In the genomic region with DNA sequence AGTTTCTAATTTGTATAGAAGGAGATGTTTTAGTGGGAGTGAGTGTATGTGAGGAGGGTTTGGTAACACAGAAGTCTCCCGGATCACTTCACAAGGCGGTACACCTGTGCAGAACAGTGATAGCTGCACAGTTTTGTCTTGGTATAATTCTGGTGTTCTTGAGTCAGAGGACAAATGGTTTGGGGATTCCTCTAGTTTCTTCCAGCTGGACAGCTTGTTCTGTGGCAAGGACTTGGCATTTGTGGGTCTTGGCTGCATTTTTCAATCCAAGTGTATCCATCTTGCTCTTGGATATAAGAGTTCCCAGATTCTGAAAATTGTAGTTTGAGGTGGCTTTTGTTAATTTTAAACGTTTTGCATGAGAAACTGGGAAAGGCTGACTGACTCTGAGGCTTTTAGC, we compare ENCODE assay signal across 14 cellular contexts.
A peak's percentile ranks its signal among the peaks of the same experiment; 100 is the strongest.
DNase-seq lines count a peak whose midpoint lies in the region; ATAC-seq and TF ChIP-seq lines count a peak whose summit lies in the region.
"Had no signal": no experiment of that assay in that cellular context is flagged by ENCODE, and none has a peak within 500 bp of the region (broad histone marks: within the 10 kb centered on the region; RNA-seq: fewer than 3 reads in every experiment).

No MANE protein-coding gene starts in this region.

- H3K9me3 ChIP-seq in Peyer's patch, result no peaks in the 10 kb centered on the region
- H3K9me3 ChIP-seq: BE2C had no signal

- TF ChIP-seq POLR2A in Peyer's patch (IDR thresholded peaks at IDR 0.05), result no peak

- ATAC-seq in natural killer cell treated with Interleukin-12 subunit alpha and Interleukin-12 subunit beta and Interleukin-15 and Interleukin-18, amount 100 ng/mL, for 72 hours, result no peak
- ATAC-seq: GM23338, HepG2 had no signal

- H3K27ac Mint-ChIP-seq in natural killer cell treated with Interleukin-12 subunit alpha and Interleukin-12 subunit beta and Interleukin-15 and Interleukin-18, amount 100 ng/mL, for 72 hours, result no peak overlapping the region
- H3K27ac Mint-ChIP-seq: CD4-positive, CD25-positive, alpha-beta regulatory T cell; CD8-positive, alpha-beta memory T cell; GM23338; IgD-negative memory B cell had no signal

- H3K27me3 ChIP-seq in Peyer's patch, result no peaks in the 10 kb centered on the region
- H3K27me3 ChIP-seq: BE2C had no signal

- H3K9me3 Mint-ChIP-seq in natural killer cell treated with Interleukin-12 subunit alpha and Interleukin-12 subunit beta and Interleukin-15 and Interleukin-18, amount 100 ng/mL, for 72 hours, result peaks cover 3% of the 10 kb centered on the region
- H3K9me3 Mint-ChIP-seq: IgD-negative memory B cell had no signal

- no peak overlapping the region for H3K4me3 ChIP-seq in Peyer's patch
- H3K4me3 ChIP-seq: GM23338 had no signal

- no peaks in the 10 kb centered on the region for H3K36me3 ChIP-seq in Peyer's patch
- H3K36me3 ChIP-seq: BE2C had no signal

- no peak overlapping the region for H3K4me3 Mint-ChIP-seq in natural killer cell treated with Interleukin-12 subunit alpha and Interleukin-12 subunit beta and Interleukin-15 and Interleukin-18, amount 100 ng/mL, for 72 hours
- H3K4me3 Mint-ChIP-seq: CD4-positive, CD25-positive, alpha-beta regulatory T cell; CD8-positive, alpha-beta memory T cell; GM23338; IgD-negative memory B cell had no signal

- H3K4me1 ChIP-seq in Peyer's patch, result peaks cover 0 to 2% (median 0%) of the 10 kb centered on the region in 4 donors
- H3K4me1 ChIP-seq: BE2C had no signal

- H3K27ac ChIP-seq in Peyer's patch, result no peak overlapping the region

- no peaks in the 10 kb centered on the region for H3K4me1 Mint-ChIP-seq in natural killer cell treated with Interleukin-12 subunit alpha and Interleukin-12 subunit beta and Interleukin-15 and Interleukin-18, amount 100 ng/mL, for 72 hours (ENCODE audit: low read depth in 2 of 2)
- H3K4me1 Mint-ChIP-seq: CD4-positive, CD25-positive, alpha-beta regulatory T cell; CD8-positive, alpha-beta memory T cell; IgD-negative memory B cell had no signal

- DNase-seq in LHCN-M2 (ENCODE audit: low read depth) (peak; percentile 29), fibroblast of peridontal ligament (ENCODE audit: extremely low read depth) (peak; percentile 81), pons (ENCODE audit: low spot score) (peak; percentile 9), Peyer's patch (no peak)
- no peak for DNase-seq in activated CD4-positive, alpha-beta T cell treated with anti-CD3 and anti-CD28 coated beads for 48 hours
- DNase-seq in natural killer cell treated with Interleukin-12 subunit alpha and Interleukin-12 subunit beta and Interleukin-15 and Interleukin-18, amount 100 ng/mL, for 72 hours (ENCODE audit: low spot score), result no peak
- DNase-seq: BE2C; CD4-positive, CD25-positive, alpha-beta regulatory T cell; CD8-positive, alpha-beta memory T cell; COR-L47; GDM1 had no signal

- no peak for TF ChIP-seq CTCF in Peyer's patch (IDR thresholded peaks at IDR 0.05)

- peaks cover 0 to 4% of the 10 kb centered on the region in 2 donors for H3K27me3 Mint-ChIP-seq in natural killer cell treated with Interleukin-12 subunit alpha and Interleukin-12 subunit beta and Interleukin-15 and Interleukin-18, amount 100 ng/mL, for 72 hours
- H3K27me3 Mint-ChIP-seq: IgD-negative memory B cell had no signal

- H3K36me3 Mint-ChIP-seq in natural killer cell treated with Interleukin-12 subunit alpha and Interleukin-12 subunit beta and Interleukin-15 and Interleukin-18, amount 100 ng/mL, for 72 hours, result no peaks in the 10 kb centered on the region
- H3K36me3 Mint-ChIP-seq: CD4-positive, CD25-positive, alpha-beta regulatory T cell; CD8-positive, alpha-beta memory T cell; IgD-negative memory B cell had no signal

Comparison
In these comparisons a context has a peak if more than half of its experiments do, and no peak if none do; other contexts are left out.
1. DNase-seq: peak in LHCN-M2 (single experiment), fibroblast of peridontal ligament (single experiment) and pons (single experiment); none in activated CD4-positive, alpha-beta T cell treated with anti-CD3 and anti-CD28 coated beads for 48 hours (single experiment), Peyer's patch (0 of 3) and natural killer cell treated with Interleukin-12 subunit alpha and Interleukin-12 subunit beta and Interleukin-15 and Interleukin-18, amount 100 ng/mL, for 72 hours (single experiment).